ENCODE assay signal across 23 cellular contexts in the genomic region with DNA sequence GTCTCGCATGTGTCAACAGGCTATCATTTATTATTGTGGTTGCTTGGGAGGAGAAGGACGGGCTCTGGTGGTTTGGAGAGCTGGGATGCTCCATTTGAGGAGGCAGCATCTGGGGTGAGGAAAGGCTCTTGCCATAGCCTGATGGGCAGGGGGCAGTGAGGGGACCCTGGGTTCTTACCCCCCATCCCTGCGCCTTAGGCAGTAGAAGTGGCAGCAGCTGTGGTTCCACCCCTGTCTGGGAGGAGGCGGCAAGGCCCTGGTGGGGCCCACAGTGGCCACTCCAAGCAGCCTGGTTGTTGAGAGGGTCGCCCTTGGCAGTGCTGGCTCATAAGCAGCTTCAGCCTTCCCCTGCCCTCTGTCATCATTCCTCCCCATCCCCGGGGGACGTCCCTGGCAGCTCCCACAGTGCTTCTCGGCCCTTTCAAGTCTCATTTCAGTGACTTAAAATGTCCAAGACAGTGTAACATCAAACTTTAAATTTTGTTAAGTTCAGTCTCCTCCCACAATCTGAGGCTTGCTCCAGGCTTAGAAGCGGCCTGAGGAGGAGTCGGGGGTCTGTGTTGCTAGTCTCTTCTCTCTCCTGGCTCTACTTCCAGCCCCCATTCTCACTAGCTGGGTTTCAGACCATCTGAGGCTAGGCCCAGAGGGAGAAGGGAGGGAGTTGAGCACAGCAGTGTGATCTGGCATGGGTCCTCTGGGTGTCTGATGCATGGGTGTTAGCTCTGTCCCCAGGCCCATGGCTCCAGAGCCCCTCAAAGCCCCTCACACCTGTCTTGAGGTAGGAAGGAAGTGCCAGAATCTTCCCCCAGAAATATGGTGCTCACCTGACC. TPM values are rescaled to one million over a fixed set of nuclear protein-coding genes. Genes with fewer than 3 reads are reported as not detected.
A peak's percentile ranks its signal among the peaks of the same experiment; 100 is the strongest.
DNase-seq lines count a peak whose midpoint lies in the region; ATAC-seq, FAIRE-seq and TF ChIP-seq lines count a peak whose summit lies in the region.
"Had no signal": no experiment of that assay in that cellular context is flagged by ENCODE, and none has a peak within 500 bp of the region (broad histone marks: within the 10 kb centered on the region; RNA-seq: fewer than 3 reads in every experiment).

No MANE protein-coding gene starts in this region.

- DNase-seq in cardiac septum (ENCODE audit: low spot score) (peak; percentile 14), Right ventricle myocardium inferior (ENCODE audit: missing footprints) (no peak), H1 (ENCODE audit: low read depth in 1 of 2, low spot score in 2 of 2) (no peak), upper lobe of right lung (no peak), 8988T (no peak), HuH-7.5 (ENCODE audit: low spot score) (no peak)
- no peak for DNase-seq in naive thymus-derived CD4-positive, alpha-beta T cell
- no peak for DNase-seq in stimulated activated CD8-positive, alpha-beta memory T cell treated with anti-CD3 and anti-CD28 coated beads, Interleukin-4, amount 100 ng/mL, for 48 hours
- DNase-seq: ACHN; BE2C; CD4-positive, CD25-positive, alpha-beta regulatory T cell; DMS153; KG1; MG63; NCI-H2029; NCI-H446; NCI-H526; NCI-H82; NK-92 treated with Interleukin-12 subunit alpha and Interleukin-12 subunit beta, amount 100 ng/mL, for 24 hours; PC-9; Right ventricle myocardium superior had no signal

- H3K4me3 Mint-ChIP-seq in naive thymus-derived CD4-positive, alpha-beta T cell, result no peak overlapping the region
- H3K4me3 Mint-ChIP-seq: CD4-positive, CD25-positive, alpha-beta regulatory T cell had no signal

- peaks cover 0 to 15% (median 6%) of the 10 kb centered on the region in 5 donors for H3K36me3 Mint-ChIP-seq in naive thymus-derived CD4-positive, alpha-beta T cell

- no peak overlapping the region for H3K56ac ChIP-seq in H1 (replicated peaks; ENCODE audit: insufficient read length, low read depth, low read length)

- no peak overlapping the region for H3K4me2 ChIP-seq in H1 (ENCODE audit: insufficient read depth in 1 of 2, low read depth in 2 of 2, low read length in 2 of 2)
- H3K4me2 ChIP-seq: PC-9 had no signal

- no peak overlapping the region for H2BK5ac ChIP-seq in H1 (ENCODE audit: low read depth, low read length)

- no peak overlapping the region for H3K14ac ChIP-seq in H1 (ENCODE audit: insufficient read length)

- H2BK20ac ChIP-seq in H1 (ENCODE audit: low read length), result no peak overlapping the region

- H3K4me3 ChIP-seq in H1 (ENCODE audit: extremely low read depth in 1 of 4, insufficient read depth in 2 of 4, low read depth in 3 of 4, low read length in 4 of 4) (no peak overlapping the region), upper lobe of right lung (no peak overlapping the region)
- H3K4me3 ChIP-seq in naive thymus-derived CD4-positive, alpha-beta T cell (ENCODE audit: low read length), result no peak overlapping the region
- H3K4me3 ChIP-seq: MG63, PC-9, SJSA1 had no signal

- ATAC-seq in Right ventricle myocardium inferior (no peak), upper lobe of right lung (peak; percentile 31)
- peak; percentile 29 for ATAC-seq in naive thymus-derived CD4-positive, alpha-beta T cell

- H4K8ac ChIP-seq in H1 (ENCODE audit: extremely low read depth, insufficient read depth, low read length), result peak overlapping the region; percentile 86; the same call in 1 of the 2 replicates

- no peak for FAIRE-seq in H1 (lab: Jason Lieb, UNC)

- CTCF ChIA-PET in H1 (lab: Charles Lee; ENCODE audit: partially characterized antibody), result interaction anchor here (0.6 to 1.4 kb wide), 6 partner anchors 22 to 1821 kb away, joined by 3 to 4 read pairs (median 4); no protein-coding TSS in a partner anchor
- CTCF ChIA-PET in naive thymus-derived CD4-positive, alpha-beta T cell (lab: Charles Lee), result no interaction called here

- no peaks in the 10 kb centered on the region for H4K20me1 ChIP-seq in H1 (replicated peaks in 1 of 2; ENCODE audit: control insufficient read depth in 1 of 2, insufficient read depth in 2 of 2, low read length in 2 of 2)

- no peak for TF ChIP-seq POLR2A in H1 (IDR thresholded peaks at IDR 0.05; ENCODE audit: control extremely low read depth in 1 of 2, low read depth in 2 of 2, low read length in 2 of 2)

- peaks cover 0 to 5% (median 0%) of the 10 kb centered on the region in 7 donors for H3K4me1 Mint-ChIP-seq in naive thymus-derived CD4-positive, alpha-beta T cell
- H3K4me1 Mint-ChIP-seq: CD4-positive, CD25-positive, alpha-beta regulatory T cell had no signal

- H3K23me2 ChIP-seq in H1 (ENCODE audit: low read depth, low read length), result no peaks in the 10 kb centered on the region

- no peak overlapping the region for H3K27ac Mint-ChIP-seq in naive thymus-derived CD4-positive, alpha-beta T cell

- no peaks in the 10 kb centered on the region for H3K9me3 Mint-ChIP-seq in naive thymus-derived CD4-positive, alpha-beta T cell
- H3K9me3 Mint-ChIP-seq: CD4-positive, CD25-positive, alpha-beta regulatory T cell had no signal

- H3K9me3 ChIP-seq in H1 (ENCODE audit: insufficient read depth in 2 of 2, low read depth in 1 of 2, low read length in 1 of 2), result 0 out of 4 replicates have a peak, but pooled peaks cover 0 to 3% of the 10 kb centered on the region in 2 experiments
- no peaks in the 10 kb centered on the region for H3K9me3 ChIP-seq in naive thymus-derived CD4-positive, alpha-beta T cell (ENCODE audit: control insufficient read depth in 2 of 3, low read length in 3 of 3)
- H3K9me3 ChIP-seq in upper lobe of right lung, result no peaks in the 10 kb centered on the region
- H3K9me3 ChIP-seq: BE2C, MG63, SJSA1 had no signal

- H3K36me3 ChIP-seq in H1 (ENCODE audit: control insufficient read depth in 2 of 4, insufficient read depth in 4 of 4, low read length in 3 of 4) (no peaks in the 10 kb centered on the region), upper lobe of right lung (no peaks in the 10 kb centered on the region)
- no peaks in the 10 kb centered on the region for H3K36me3 ChIP-seq in naive thymus-derived CD4-positive, alpha-beta T cell (ENCODE audit: control insufficient read depth in 2 of 3, insufficient read depth in 3 of 3, low read length in 3 of 3)
- H3K36me3 ChIP-seq: BE2C, MG63, SJSA1 had no signal

- H3K9ac ChIP-seq in H1 (replicated peaks in 1 of 4; ENCODE audit: extremely low read depth in 1 of 4, low read depth in 3 of 4, low read length in 3 of 4), result no peak overlapping the region

- no peak overlapping the region for H2BK120ac ChIP-seq in H1 (replicated peaks; ENCODE audit: low read depth, low read length)

- H3K27me3 Mint-ChIP-seq in naive thymus-derived CD4-positive, alpha-beta T cell, result peaks cover 0 to 10% (median 0%) of the 10 kb centered on the region in 5 donors

- no peak overlapping the region; the same call in 1 of the 2 replicates for H2AFZ ChIP-seq in H1 (ENCODE audit: low read length)
- H2AFZ ChIP-seq: PC-9 had no signal

- no peak overlapping the region for H3K23ac ChIP-seq in H1 (ENCODE audit: insufficient read length)

- H2BK12ac ChIP-seq in H1 (ENCODE audit: low read depth, low read length), result no peak overlapping the region

- no peak overlapping the region for H3K4ac ChIP-seq in H1 (replicated peaks; ENCODE audit: insufficient read length, low read depth, low read length)

- H4K5ac ChIP-seq in H1 (ENCODE audit: insufficient read length, low read depth, low read length), result no peak overlapping the region

- intact Hi-C loops in cardiac septum (cut with DNase I), result no loop called here
- intact Hi-C loops in Right ventricle myocardium inferior (cut with DNase I), result no loop called here
- intact Hi-C loops in naive thymus-derived CD4-positive, alpha-beta T cell (cut with micrococcal nuclease), result no loop called here
- intact Hi-C loops in upper lobe of right lung (cut with DNase I), result no loop called here

- H3K79me1 ChIP-seq in H1 (ENCODE audit: low read depth, low read length), result no peaks in the 10 kb centered on the region

- H3K27me3 ChIP-seq in H1 (replicated peaks in 1 of 4; ENCODE audit: control insufficient read depth in 3 of 4, extremely low read depth in 1 of 4, insufficient read depth in 3 of 4, low read length in 3 of 4) (no peaks in the 10 kb centered on the region), upper lobe of right lung (no peaks in the 10 kb centered on the region)
- H3K27me3 ChIP-seq in naive thymus-derived CD4-positive, alpha-beta T cell (ENCODE audit: control insufficient read depth in 2 of 2, insufficient read depth in 2 of 2, low read length in 2 of 2), result no peaks in the 10 kb centered on the region
- H3K27me3 ChIP-seq: BE2C, MG63 had no signal

- POLR2A ChIA-PET in H1 (lab: Charles Lee; ENCODE audit: partially characterized antibody), result no interaction called here
- POLR2A ChIA-PET in naive thymus-derived CD4-positive, alpha-beta T cell (lab: Charles Lee), result no interaction called here

- no peak overlapping the region for H4K91ac ChIP-seq in H1 (replicated peaks; ENCODE audit: insufficient read length, low read length)

- no peak overlapping the region for H2BK15ac ChIP-seq in H1 (ENCODE audit: low read length)

- 87% methylated on average over 10 of the region's 10 CpGs; no CpG with 5 or more reads in 1 of the 2 experiments for whole genome bisulfite sequencing in H1 (ENCODE audit: extremely low coverage in 1 of 2, insufficient coverage in 1 of 2, insufficient read length in 1 of 2, insufficient replicate concordance in 2 of 2, low coverage in 1 of 2, low lambda C conversion rate in 2 of 2, missing lambda C conversion rate in 1 of 2), 2 experiments

- TF ChIP-seq EP300 in H1 (IDR thresholded peaks at IDR 0.05; ENCODE audit: borderline replicate concordance in 1 of 2, low read depth in 2 of 2, low read length in 2 of 2), result no peak

- no peak overlapping the region for H2AK5ac ChIP-seq in H1 (ENCODE audit: low read depth, low read length)

- TF ChIP-seq CTCF in H1 (IDR thresholded peaks at IDR 0.05; ENCODE audit: control extremely low read depth in 1 of 3, insufficient read depth in 1 of 3, low read depth in 1 of 3, low read length in 3 of 3) (no peak), upper lobe of right lung (IDR thresholded peaks at IDR 0.05) (no peak)

- no peak for TF ChIP-seq RAD21 in H1 (IDR thresholded peaks at IDR 0.05 in 1 of 2, conservative IDR thresholded peaks at IDR 0.05 in 1 of 2; ENCODE audit: low read depth in 2 of 2, low read length in 2 of 2)

- H3K4me1 ChIP-seq in H1 (replicated peaks in 1 of 4; ENCODE audit: control insufficient read depth in 3 of 4, insufficient read depth in 4 of 4, low read length in 3 of 4), result no peaks in the 10 kb centered on the region
- H3K4me1 ChIP-seq in naive thymus-derived CD4-positive, alpha-beta T cell (ENCODE audit: control insufficient read depth in 2 of 2, insufficient read depth in 2 of 2, low read length in 2 of 2), result no peaks in the 10 kb centered on the region
- no peaks in the 10 kb centered on the region for H3K4me1 ChIP-seq in upper lobe of right lung
- H3K4me1 ChIP-seq: BE2C, SJSA1 had no signal

- no peak overlapping the region for H3K27ac ChIP-seq in H1 (ENCODE audit: low read depth, low read length)
- no peak overlapping the region for H3K27ac ChIP-seq in naive thymus-derived CD4-positive, alpha-beta T cell (ENCODE audit: low read depth, low read length)
- no peak overlapping the region for H3K27ac ChIP-seq in upper lobe of right lung
- H3K27ac ChIP-seq: 22Rv1, PC-9, SJSA1 had no signal

- H3K79me2 ChIP-seq in H1 (ENCODE audit: control insufficient read depth in 1 of 2, insufficient read depth in 2 of 2, low read length in 2 of 2), result no peaks in the 10 kb centered on the region

- H3K18ac ChIP-seq in H1 (ENCODE audit: extremely low read depth, low read length), result no peak overlapping the region

RNA-seq across cellular contexts. Expression of gene PTPN4, which starts 34.9 kb away (rescaled TPM):
- total RNA-seq in cardiac septum (35.7 TPM), Right ventricle myocardium inferior (40.4 TPM), upper lobe of right lung (45.4 TPM)
- total RNA-seq in H1 (2021; fragmentation: NEBNext Ultra II Directional; extraction: Animal tissue kit (Norgen Biotek cat#: 25700)), result 105 and 107 TPM in 2 replicates
- 16.4 and 28.5 TPM in 2 replicates for polyA plus RNA-seq in H1 (2011; rRNA removed)
- 32.1 TPM for polyA plus RNA-seq in H1 (2011; cell fraction: cytosol; rRNA removed)
- polyA plus RNA-seq in H1 (2011; cell fraction: nucleus; rRNA removed), result 93.7 TPM
- polyA plus RNA-seq in H1 (2012, experiment 1 of 2), result 48.9 to 57.1 TPM (median 53.5 TPM) in 4 replicates
- polyA plus RNA-seq in H1 (2012, experiment 2 of 2), result 2.2 TPM
- 20.1 TPM for polyA plus RNA-seq in H1 (2013, experiment 1 of 2)
- 18.9 TPM for polyA plus RNA-seq in H1 (2013, experiment 2 of 2)
- 347 and 550 TPM in 2 replicates for polyA minus RNA-seq in H1 (2011; rRNA and poly(A)+ RNA removed)
- polyA minus RNA-seq in H1 (2011; cell fraction: cytosol; rRNA and poly(A)+ RNA removed), result 95.0 TPM
- 690 TPM for polyA minus RNA-seq in H1 (2011; cell fraction: nucleus; rRNA and poly(A)+ RNA removed)
- total RNA-seq in naive thymus-derived CD4-positive, alpha-beta T cell, result 100 to 1,000 TPM in 3 of 5 experiments, 10 to 100 TPM in 2; 59.9 to 122 (median 104) TPM
- polyA plus RNA-seq in naive thymus-derived CD4-positive, alpha-beta T cell, result 10 to 100 TPM; 48.9 to 50.1 TPM

RNA-seq across cellular contexts. Expression of gene TMEM177, which starts 45.9 kb away (rescaled TPM):
- total RNA-seq in cardiac septum (6.9 TPM), Right ventricle myocardium inferior (10.5 TPM), upper lobe of right lung (5.9 TPM)
- 43.4 and 47.0 TPM in 2 replicates for total RNA-seq in H1 (2021; fragmentation: NEBNext Ultra II Directional; extraction: Animal tissue kit (Norgen Biotek cat#: 25700))
- 84.9 and 86.7 TPM in 2 replicates for polyA plus RNA-seq in H1 (2011; rRNA removed)
- polyA plus RNA-seq in H1 (2011; cell fraction: cytosol; rRNA removed), result 67.7 TPM
- polyA plus RNA-seq in H1 (2011; cell fraction: nucleus; rRNA removed), result 54.9 TPM
- polyA plus RNA-seq in H1 (2012, experiment 1 of 2), result 23.4 to 46.6 TPM (median 44.7 TPM) in 4 replicates
- polyA plus RNA-seq in H1 (2012, experiment 2 of 2), result 51.9 TPM
- 29.3 TPM for polyA plus RNA-seq in H1 (2013, experiment 1 of 2)
- 28.9 TPM for polyA plus RNA-seq in H1 (2013, experiment 2 of 2)
- 32.5 and 34.3 TPM in 2 replicates for polyA minus RNA-seq in H1 (2011; rRNA and poly(A)+ RNA removed)
- polyA minus RNA-seq in H1 (2011; cell fraction: cytosol; rRNA and poly(A)+ RNA removed), result 16.4 TPM
- polyA minus RNA-seq in H1 (2011; cell fraction: nucleus; rRNA and poly(A)+ RNA removed), result 35.0 TPM
- 10 to 100 TPM in 3 of 5 experiments, 1 to 10 TPM in 2; 5.5 to 38.1 (median 11.6) TPM for total RNA-seq in naive thymus-derived CD4-positive, alpha-beta T cell
- polyA plus RNA-seq in naive thymus-derived CD4-positive, alpha-beta T cell, result 10 to 100 TPM; 15.4 to 27.6 TPM
